33 cellular contexts compared by ENCODE assay signal in the genomic region with DNA sequence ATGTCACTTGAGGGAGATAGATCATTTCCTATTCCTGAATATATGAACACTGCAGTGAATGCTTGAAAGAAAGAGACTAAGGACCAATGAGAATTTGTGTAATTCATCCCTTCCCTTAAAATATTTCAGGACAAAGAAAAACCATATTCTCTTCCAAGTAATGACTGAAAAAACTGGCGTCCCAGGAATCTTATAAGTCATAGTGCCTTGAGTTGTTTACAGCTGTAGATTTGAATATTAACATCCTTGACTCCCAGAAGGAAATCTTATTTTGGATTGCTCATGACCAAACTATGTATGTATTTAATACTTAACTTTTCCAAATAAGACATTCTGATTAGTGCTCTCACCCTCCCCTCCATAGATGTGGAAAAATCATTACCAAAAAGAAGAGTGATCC. TPM values are rescaled to one million over a fixed set of nuclear protein-coding genes. Genes with fewer than 3 reads are reported as not detected.
A peak's percentile ranks its signal among the peaks of the same experiment; 100 is the strongest.
DNase-seq lines count a peak whose midpoint lies in the region; ATAC-seq and TF ChIP-seq lines count a peak whose summit lies in the region.
"Had no signal": no experiment of that assay in that cellular context is flagged by ENCODE, and none has a peak within 500 bp of the region (broad histone marks: within the 10 kb centered on the region; RNA-seq: fewer than 3 reads in every experiment).

No MANE protein-coding gene starts in this region.

- H3K9me2 ChIP-seq in SK-N-SH: no peaks in the 10 kb centered on the region

- no peak overlapping the region; the same call in 1 of the 2 replicates for H3K4me2 ChIP-seq in SK-N-SH
- peak overlapping the region; percentile 15 for H3K4me2 ChIP-seq in fibroblast of lung (ENCODE audit: extremely low read depth, insufficient read depth, low read length)

- no peaks in the 10 kb centered on the region for H3K9me3 Mint-ChIP-seq in activated CD8-positive, alpha-beta memory T cell treated with anti-CD3 and anti-CD28 coated beads, Interleukin-2, amount 10 ng/mL, durations not matched to agents 7 days and 5 days (ENCODE audit: low read depth)
- H3K9me3 Mint-ChIP-seq: activated naive CD8-positive, alpha-beta T cell treated with anti-CD3 and anti-CD28 coated beads, Interleukin-2, amount 50 U/mL, for 24 hours; CD4-positive, alpha-beta memory T cell; dendritic cell treated with granulocyte-macrophage colony-stimulating factor and Interleukin-4, amounts not matched to agents 40 ng/mL and 50 ng/mL, for 4 days; IgD-negative memory B cell; naive B cell had no signal

- H3K4me3 Mint-ChIP-seq in activated CD8-positive, alpha-beta memory T cell treated with anti-CD3 and anti-CD28 coated beads, Interleukin-2, amount 10 ng/mL, durations not matched to agents 7 days and 5 days: no peak overlapping the region
- H3K4me3 Mint-ChIP-seq: activated CD4-positive, alpha-beta T cell treated with anti-CD3 and anti-CD28 coated beads for 36 hours; activated naive CD8-positive, alpha-beta T cell treated with anti-CD3 and anti-CD28 coated beads, Interleukin-2, amount 50 U/mL, for 24 hours; CD4-positive, alpha-beta memory T cell; dendritic cell treated with granulocyte-macrophage colony-stimulating factor and Interleukin-4, amounts not matched to agents 40 ng/mL and 50 ng/mL, for 4 days; IgD-negative memory B cell; naive B cell had no signal

- TF ChIP-seq EP300 in SK-N-SH (IDR thresholded peaks at IDR 0.05; ENCODE audit: borderline replicate concordance in 1 of 2, low read depth in 1 of 2, low read length in 1 of 2): no peak

- H3K79me2 ChIP-seq in SK-N-SH (ENCODE audit: insufficient read depth) (no peaks in the 10 kb centered on the region), fibroblast of lung (ENCODE audit: control insufficient read depth, insufficient read depth, low read length) (no peaks in the 10 kb centered on the region)

- TF ChIP-seq CTCF in BJ (IDR thresholded peaks at IDR 0.05; ENCODE audit: insufficient read depth, low read depth, low read length) (no peak), SK-N-SH (IDR thresholded peaks at IDR 0.05) (no peak), fibroblast of lung (conservative IDR thresholded peaks at IDR 0.05 in 1 of 2, IDR thresholded peaks at IDR 0.05 in 1 of 2; ENCODE audit: low read depth in 1 of 2, low read length in 2 of 2) (no peak)

- ATAC-seq in activated CD8-positive, alpha-beta memory T cell treated with anti-CD3 and anti-CD28 coated beads, Interleukin-2, amount 10 ng/mL, durations not matched to agents 7 days and 5 days: no peak
- ATAC-seq: activated CD4-positive, alpha-beta T cell treated with anti-CD3 and anti-CD28 coated beads for 36 hours; activated naive CD8-positive, alpha-beta T cell treated with anti-CD3 and anti-CD28 coated beads, Interleukin-2, amount 50 U/mL, for 24 hours; foreskin keratinocyte; heart right ventricle; left lobe of liver had no signal

- peaks cover 14% of the 10 kb centered on the region for H3F3A ChIP-seq in SK-N-SH (replicated peaks; ENCODE audit: insufficient read depth)

- peaks cover 5% of the 10 kb centered on the region for H3K4me1 Mint-ChIP-seq in activated CD8-positive, alpha-beta memory T cell treated with anti-CD3 and anti-CD28 coated beads, Interleukin-2, amount 10 ng/mL, durations not matched to agents 7 days and 5 days
- H3K4me1 Mint-ChIP-seq: IgD-negative memory B cell, naive B cell had no signal

- H4K20me1 ChIP-seq in SK-N-SH (ENCODE audit: insufficient read depth): 0 out of 2 replicates have a peak, but pooled peaks cover 3% of the 10 kb centered on the region
- H4K20me1 ChIP-seq in fibroblast of lung (ENCODE audit: control insufficient read depth, extremely low read depth, insufficient read depth, low read length): no peaks in the 10 kb centered on the region

- H3K27ac Mint-ChIP-seq in activated CD8-positive, alpha-beta memory T cell treated with anti-CD3 and anti-CD28 coated beads, Interleukin-2, amount 10 ng/mL, durations not matched to agents 7 days and 5 days: no peak overlapping the region
- H3K27ac Mint-ChIP-seq: activated CD4-positive, alpha-beta T cell treated with anti-CD3 and anti-CD28 coated beads for 36 hours; activated naive CD8-positive, alpha-beta T cell treated with anti-CD3 and anti-CD28 coated beads, Interleukin-2, amount 50 U/mL, for 24 hours; CD4-positive, alpha-beta memory T cell; dendritic cell treated with granulocyte-macrophage colony-stimulating factor and Interleukin-4, amounts not matched to agents 40 ng/mL and 50 ng/mL, for 4 days; IgD-negative memory B cell; naive B cell had no signal

- H3K9ac ChIP-seq in SK-N-SH (no peak overlapping the region), fibroblast of lung (ENCODE audit: insufficient read depth, low read length) (no peak overlapping the region)

- H3K27me3 ChIP-seq in BJ (ENCODE audit: control insufficient read depth, insufficient read depth, low read length): no peaks in the 10 kb centered on the region
- no peaks in the 10 kb centered on the region for H3K27me3 ChIP-seq in SK-N-SH (ENCODE audit: insufficient read depth)
- no peaks in the 10 kb centered on the region for H3K27me3 ChIP-seq in fibroblast of lung (ENCODE audit: control insufficient read depth, insufficient read depth, low read length)
- H3K27me3 ChIP-seq: foreskin keratinocyte, heart right ventricle had no signal

- H3K9me3 ChIP-seq in SK-N-SH: no peaks in the 10 kb centered on the region
- no peaks in the 10 kb centered on the region for H3K9me3 ChIP-seq in fibroblast of lung (ENCODE audit: control insufficient read depth, insufficient read depth, low read depth, low read length)
- H3K9me3 ChIP-seq: HAP-1, heart right ventricle had no signal

- H3K4me1 ChIP-seq in SK-N-SH (ENCODE audit: control insufficient read depth in 1 of 2, insufficient read depth in 2 of 2, low read depth in 1 of 2, low read length in 1 of 2): peaks cover 5 to 23% of the 10 kb centered on the region in 2 experiments; a peak in 2 of 4 replicates
- H3K4me1 ChIP-seq in fibroblast of lung (ENCODE audit: control insufficient read depth, extremely low read depth, insufficient read depth, low read length): peaks cover 15% of the 10 kb centered on the region
- H3K4me1 ChIP-seq: foreskin keratinocyte, HAP-1 had no signal

- H3K36me3 ChIP-seq in BJ (ENCODE audit: control insufficient read depth, insufficient read depth, low read length) (peaks cover 9% of the 10 kb centered on the region), SK-N-SH (replicated peaks in 1 of 2; ENCODE audit: control insufficient read depth in 1 of 2, insufficient read depth in 2 of 2, low read length in 1 of 2) (peaks cover 40 to 55% of the 10 kb centered on the region in 2 experiments), fibroblast of lung (ENCODE audit: control insufficient read depth, insufficient read depth, low read length) (peaks cover 7% of the 10 kb centered on the region)

- peaks cover 14% of the 10 kb centered on the region for H3K27me3 Mint-ChIP-seq in activated CD8-positive, alpha-beta memory T cell treated with anti-CD3 and anti-CD28 coated beads, Interleukin-2, amount 10 ng/mL, durations not matched to agents 7 days and 5 days
- H3K27me3 Mint-ChIP-seq: activated CD4-positive, alpha-beta T cell treated with anti-CD3 and anti-CD28 coated beads for 36 hours; activated naive CD8-positive, alpha-beta T cell treated with anti-CD3 and anti-CD28 coated beads, Interleukin-2, amount 50 U/mL, for 24 hours; CD4-positive, alpha-beta memory T cell; dendritic cell treated with granulocyte-macrophage colony-stimulating factor and Interleukin-4, amounts not matched to agents 40 ng/mL and 50 ng/mL, for 4 days had no signal

- POLR2A ChIA-PET in BJ (lab: Charles Lee): no interaction called here
- POLR2A ChIA-PET in SK-N-SH (lab: Yijun Ruan, JAX): no interaction called here

- H3K4me3 ChIP-seq in BJ (ENCODE audit: low read depth, low read length) (no peak overlapping the region), SK-N-SH (ENCODE audit: low read depth in 2 of 2, low read length in 1 of 2) (no peak overlapping the region), fibroblast of lung (replicated peaks in 1 of 4; ENCODE audit: control extremely low read depth in 1 of 4, insufficient read depth in 1 of 4, low read depth in 3 of 4, low read length in 4 of 4) (no peak overlapping the region)
- H3K4me3 ChIP-seq: HAP-1, heart right ventricle had no signal

- H2AFZ ChIP-seq in SK-N-SH (ENCODE audit: low read depth): no peak overlapping the region
- H2AFZ ChIP-seq in fibroblast of lung (ENCODE audit: low read length): no peak overlapping the region

- peak; percentile 38 for DNase-seq in BJ (ENCODE audit: low read depth)
- DNase-seq in SK-N-SH: no peak
- DNase-seq in fibroblast of lung (ENCODE audit: low read depth in 2 of 2): peak; percentile 49 to 71
- peak; percentile 59 for DNase-seq in renal cortical epithelial cell (ENCODE audit: low read depth)
- DNase-seq in activated CD8-positive, alpha-beta memory T cell treated with anti-CD3 and anti-CD28 coated beads, Interleukin-2, amount 10 ng/mL, durations not matched to agents 7 days and 5 days: no peak
- no peak for DNase-seq in caudate nucleus (lab: John Stamatoyannopoulos, UW)
- no peak for DNase-seq in NCI-H748 treated with DMSO at 0.1 percent for 48 hours (lab: John Stamatoyannopoulos, UW)
- no peak for DNase-seq in medulla oblongata (ENCODE audit: extremely low spot score)
- DNase-seq: ACHN; activated CD4-positive, alpha-beta T cell treated with anti-CD3 and anti-CD28 coated beads for 36 hours; activated gamma-delta T cell treated with Interleukin-2 at 50 U/mL for 16 hours; activated naive CD8-positive, alpha-beta T cell treated with anti-CD3 and anti-CD28 coated beads, Interleukin-2, amount 50 U/mL, for 24 hours; activated T-cell treated with anti-CD3 and anti-CD28 coated beads, Interleukin-2, amount 50 U/mL, for 1 hour; CD4-positive, alpha-beta memory T cell; foreskin keratinocyte; heart right ventricle; naive B cell; NCI-H1105; NCI-H2081; NCI-H226; NCI-H774; small intestine; stimulated activated CD4-positive, alpha-beta T cell treated with anti-CD3 and anti-CD28 coated beads, Interleukin-1b, Interleukin-23, amount 100 ng/mL, for 48 hours; substantia nigra; T-helper 2 cell had no signal

- TF ChIP-seq RAD21 in SK-N-SH (IDR thresholded peaks at IDR 0.05; ENCODE audit: low read length): no peak

- H3K27ac ChIP-seq in SK-N-SH (ENCODE audit: low read depth in 2 of 2, low read length in 1 of 2): no peak overlapping the region
- H3K27ac ChIP-seq in fibroblast of lung (ENCODE audit: insufficient read depth, low read length): peak overlapping the region; percentile 49
- H3K27ac ChIP-seq in caudate nucleus (ENCODE audit: low read depth, low read length): no peak overlapping the region
- H3K27ac ChIP-seq: foreskin keratinocyte, heart right ventricle had no signal

- WGBS in SK-N-SH (ENCODE audit: low lambda C conversion rate): 54% methylated on average over 1 of the region's 1 CpG

- no peaks in the 10 kb centered on the region for H3K36me3 Mint-ChIP-seq in activated CD8-positive, alpha-beta memory T cell treated with anti-CD3 and anti-CD28 coated beads, Interleukin-2, amount 10 ng/mL, durations not matched to agents 7 days and 5 days
- H3K36me3 Mint-ChIP-seq: IgD-negative memory B cell, naive B cell had no signal

- CTCF ChIA-PET in BJ (lab: Yijun Ruan, JAX): interaction anchor here (0.9 to 11.8 kb wide), 7 partner anchors 8 to 339 kb away, joined by 3 to 146 read pairs (median 5); no protein-coding TSS in a partner anchor
- CTCF ChIA-PET in SK-N-SH (lab: Yijun Ruan, JAX): interaction anchor here (0.7 to 5.0 kb wide), 5 partner anchors 8 to 1266 kb away, joined by 3 to 84 read pairs (median 74); no protein-coding TSS in a partner anchor
- CTCF ChIA-PET in activated CD8-positive, alpha-beta memory T cell treated with anti-CD3 and anti-CD28 coated beads, Interleukin-2, amount 10 ng/mL, durations not matched to agents 7 days and 5 days (lab: Charles Lee): interaction anchor here (1.1 to 1.6 kb wide), 2 partner anchors 15 to 191 kb away, joined by 4 to 5 read pairs; no protein-coding TSS in a partner anchor

RNA-seq across cellular contexts. Expression of a gene that starts 55.5 kb away (rescaled TPM):
- polyA plus RNA-seq in BJ (2011; rRNA removed) (0.06 and 0.07 TPM in 2 replicates), SK-N-SH (2012; rRNA removed) (0.05 TPM in 1 of 2 replicates, not detected in the other), fibroblast of lung (not detected in 2 replicates)
- polyA minus RNA-seq in BJ (2011; rRNA and poly(A)+ RNA removed): not detected in 2 replicates
- not detected in 2 replicates for polyA plus RNA-seq in SK-N-SH (2012; cell fraction: cytosol; rRNA removed)
- 0.04 TPM in 1 of 2 replicates, not detected in the other for polyA plus RNA-seq in SK-N-SH (2012; cell fraction: nucleus; rRNA removed)
- total RNA-seq in fibroblast of lung (under 0.01 TPM in 1 of 2 replicates, not detected in the other), renal cortical epithelial cell (not detected in 2 replicates)
- polyA plus RNA-seq in fibroblast of lung (2012): 0.05 TPM in 1 of 2 replicates, not detected in the other
- not detected in 2 replicates for polyA minus RNA-seq in fibroblast of lung (ENCODE audit: low replicate concordance)
- total RNA-seq in activated CD8-positive, alpha-beta memory T cell treated with anti-CD3 and anti-CD28 coated beads, Interleukin-2, amount 10 ng/mL, durations not matched to agents 7 days and 5 days: not detected
- total RNA-seq: activated CD4-positive, alpha-beta T cell treated with anti-CD3 and anti-CD28 coated beads for 36 hours; bronchial epithelial cell; CD4-positive, alpha-beta memory T cell; foreskin keratinocyte; heart right ventricle; left lobe of liver; RPMI7951; SK-MEL-5; ureter had no signal
- polyA plus RNA-seq: CD4-positive, alpha-beta memory T cell; foreskin keratinocyte; heart right ventricle; IgD-negative memory B cell had no signal

RNA-seq across cellular contexts. Expression of a gene that starts 57.6 kb away (rescaled TPM):
- not detected in 2 replicates for polyA plus RNA-seq in BJ (2011; rRNA removed)
- polyA minus RNA-seq in BJ (2011; rRNA and poly(A)+ RNA removed): not detected in 2 replicates
- not detected in 2 replicates for polyA plus RNA-seq in SK-N-SH (2012; rRNA removed)
- not detected in 2 replicates for polyA plus RNA-seq in SK-N-SH (2012; cell fraction: cytosol; rRNA removed)
- polyA plus RNA-seq in SK-N-SH (2012; cell fraction: nucleus; rRNA removed): 0.12 TPM in 1 of 2 replicates, not detected in the other
- not detected in 2 replicates for total RNA-seq in fibroblast of lung
- not detected in 2 replicates for polyA plus RNA-seq in fibroblast of lung
- polyA plus RNA-seq in fibroblast of lung (2012): not detected in 2 replicates
- not detected in 2 replicates for polyA minus RNA-seq in fibroblast of lung (ENCODE audit: low replicate concordance)
- not detected in 2 replicates for total RNA-seq in renal cortical epithelial cell
- total RNA-seq in activated CD8-positive, alpha-beta memory T cell treated with anti-CD3 and anti-CD28 coated beads, Interleukin-2, amount 10 ng/mL, durations not matched to agents 7 days and 5 days: not detected
- total RNA-seq: activated CD4-positive, alpha-beta T cell treated with anti-CD3 and anti-CD28 coated beads for 36 hours; bronchial epithelial cell; CD4-positive, alpha-beta memory T cell; foreskin keratinocyte; heart right ventricle; left lobe of liver; RPMI7951; SK-MEL-5; ureter had no signal
- polyA plus RNA-seq: CD4-positive, alpha-beta memory T cell; foreskin keratinocyte; heart right ventricle; IgD-negative memory B cell; small intestine had no signal

Comparison
In these comparisons a context has a peak if more than half of its experiments do, and no peak if none do; other contexts are left out.
1. DNase-seq: peak in BJ (single experiment), fibroblast of lung (2 of 2) and renal cortical epithelial cell (single experiment); none in SK-N-SH (single experiment), activated CD8-positive, alpha-beta memory T cell treated with anti-CD3 and anti-CD28 coated beads, Interleukin-2, amount 10 ng/mL, durations not matched to agents 7 days and 5 days (single experiment), caudate nucleus (0 of 61), NCI-H748 treated with DMSO at 0.1 percent for 48 hours (single experiment) and medulla oblongata (single experiment).